Comparison of ENCODE assay signal across 8 cellular contexts in genomic region chr19:6765738-6766356, GRCh38. TPM values are rescaled to one million over a fixed set of nuclear protein-coding genes. Genes with fewer than 3 reads are reported as not detected.
DNase-seq lines count a peak whose midpoint lies in the region; ATAC-seq and TF ChIP-seq lines count a peak whose summit lies in the region.

No MANE protein-coding gene starts in this region.

- H3K27me3 Mint-ChIP-seq in endothelial cell (ENCODE audit: unreplicated experiment): peaks cover 13% of the 10 kb centered on the region

- peak overlapping the region; percentile 80 for H3K27ac ChIP-seq in parathyroid adenoma
- no peak overlapping the region for H3K27ac ChIP-seq in right atrium auricular region

- no peaks in the 10 kb centered on the region for H3K9me3 Mint-ChIP-seq in endothelial cell (ENCODE audit: unreplicated experiment)

- ATAC-seq in sciatic nerve: no peak
- no peak for ATAC-seq in GM18870 (IDR thresholded peaks at IDR 0.05; ENCODE audit: unreplicated experiment)

- H2AFZ ChIP-seq in parathyroid adenoma: peak overlapping the region; percentile 85

- H3K27me3 ChIP-seq in GM06990 (replicated peaks; ENCODE audit: control insufficient read depth, insufficient read depth, low read length) (no peaks in the 10 kb centered on the region), parathyroid adenoma (ENCODE audit: control insufficient read depth, insufficient read depth, low read length) (no peaks in the 10 kb centered on the region), right atrium auricular region (peaks cover 0 to 20% of the 10 kb centered on the region in 2 donors)

- H3K4me1 ChIP-seq in parathyroid adenoma (peaks cover 19% of the 10 kb centered on the region), right atrium auricular region (peaks cover 0 to 22% of the 10 kb centered on the region in 2 donors)

- H3K4me1 Mint-ChIP-seq in endothelial cell (ENCODE audit: unreplicated experiment): peaks cover 14% of the 10 kb centered on the region

- no peaks in the 10 kb centered on the region for H3K36me3 Mint-ChIP-seq in endothelial cell (ENCODE audit: low read depth, unreplicated experiment)

- H3K27ac Mint-ChIP-seq in endothelial cell (ENCODE audit: unreplicated experiment): no peak overlapping the region

- H3K4me3 Mint-ChIP-seq in endothelial cell (ENCODE audit: unreplicated experiment): peak overlapping the region; percentile 14

- TF ChIP-seq CTCF in GM06990 (IDR thresholded peaks at IDR 0.05; ENCODE audit: insufficient read depth, low read length, poor library complexity, severe bottlenecking) (no peak), endothelial cell (IDR thresholded peaks at IDR 0.05; ENCODE audit: unreplicated experiment) (no peak), parathyroid adenoma (IDR thresholded peaks at IDR 0.05) (no peak), right atrium auricular region (IDR thresholded peaks at IDR 0.05) (no peak)

- intact Hi-C loops in sciatic nerve (cut with DNase I): no loop called here

- H3K4me3 ChIP-seq in GM06990 (replicated peaks; ENCODE audit: low read depth, low read length) (peak overlapping the region; percentile 82), parathyroid adenoma (ENCODE audit: low read depth, low read length) (peak overlapping the region; percentile 89), right atrium auricular region (no peak overlapping the region)

- peak overlapping the region; percentile 97 for H3K4me2 ChIP-seq in parathyroid adenoma (ENCODE audit: low read length)

- DNase-seq in GM06990 (ENCODE audit: extremely low read depth, insufficient read length) (no peak), NCI-H748 treated with DMSO at 0.1 percent for 48 hours (lab: John Stamatoyannopoulos, UW) (peak; percentile 55), endothelial cell (ENCODE audit: low spot score) (no peak), sciatic nerve (ENCODE audit: low spot score) (no peak), right atrium auricular region (ENCODE audit: low spot score) (no peak), retina (no peak)

- no peak overlapping the region for H3K9ac ChIP-seq in parathyroid adenoma

- H3K79me2 ChIP-seq in parathyroid adenoma: no peaks in the 10 kb centered on the region

- no peaks in the 10 kb centered on the region for H3K9me3 ChIP-seq in parathyroid adenoma (ENCODE audit: control insufficient read depth, low read length)
- no peaks in the 10 kb centered on the region for H3K9me3 ChIP-seq in right atrium auricular region

- no peaks in the 10 kb centered on the region for H3K36me3 ChIP-seq in GM06990 (ENCODE audit: control insufficient read depth, insufficient read depth, low read length)
- no peaks in the 10 kb centered on the region for H3K36me3 ChIP-seq in parathyroid adenoma (ENCODE audit: control insufficient read depth, insufficient read depth, low read length)
- H3K36me3 ChIP-seq in right atrium auricular region: no peaks in the 10 kb centered on the region

RNA-seq across cellular contexts. Expression of gene SH2D3A, which starts 1.4 kb away (rescaled TPM):
- total RNA-seq in endothelial cell (ENCODE audit: unreplicated experiment): 1.5 TPM
- 0.45 TPM for total RNA-seq in sciatic nerve
- total RNA-seq in right atrium auricular region: not detected

RNA-seq across cellular contexts. Expression of gene VAV1, which starts 6.7 kb away (rescaled TPM):
- total RNA-seq in endothelial cell (ENCODE audit: unreplicated experiment): not detected
- 12.7 TPM for total RNA-seq in sciatic nerve
- total RNA-seq in right atrium auricular region: 1 to 10 TPM in 1 of 2 donors, under 1 TPM in 1; 0.52 to 1.4 TPM

RNA-seq across cellular contexts. Expression of gene TRIP10, which starts 26.4 kb away (rescaled TPM):
- total RNA-seq in endothelial cell (ENCODE audit: unreplicated experiment) (42.8 TPM), sciatic nerve (131 TPM), right atrium auricular region (10 to 100 TPM; 39.6 to 65.3 TPM)

RNA-seq across cellular contexts. Expression of gene GPR108, which starts 28.5 kb away (rescaled TPM):
- total RNA-seq in endothelial cell (ENCODE audit: unreplicated experiment) (69.1 TPM), sciatic nerve (64.1 TPM), right atrium auricular region (10 to 100 TPM; 40.3 to 41.3 TPM)

RNA-seq across cellular contexts. Expression of gene C3, which starts 45.4 kb away (rescaled TPM):
- total RNA-seq in endothelial cell (ENCODE audit: unreplicated experiment) (not detected), sciatic nerve (971 TPM), right atrium auricular region (1,000 to 10,000 TPM in 1 of 2 donors, 100 to 1,000 TPM in 1; 419 to 1,709 TPM)

Comparison
In these comparisons a context has a peak if more than half of its experiments do, and no peak if none do; other contexts are left out.
1. H3K4me3 ChIP-seq: peak in GM06990 (single experiment) and parathyroid adenoma (single experiment); none in right atrium auricular region (0 of 2).